ENCODE assay signal across 12 cellular contexts in the genomic region with DNA sequence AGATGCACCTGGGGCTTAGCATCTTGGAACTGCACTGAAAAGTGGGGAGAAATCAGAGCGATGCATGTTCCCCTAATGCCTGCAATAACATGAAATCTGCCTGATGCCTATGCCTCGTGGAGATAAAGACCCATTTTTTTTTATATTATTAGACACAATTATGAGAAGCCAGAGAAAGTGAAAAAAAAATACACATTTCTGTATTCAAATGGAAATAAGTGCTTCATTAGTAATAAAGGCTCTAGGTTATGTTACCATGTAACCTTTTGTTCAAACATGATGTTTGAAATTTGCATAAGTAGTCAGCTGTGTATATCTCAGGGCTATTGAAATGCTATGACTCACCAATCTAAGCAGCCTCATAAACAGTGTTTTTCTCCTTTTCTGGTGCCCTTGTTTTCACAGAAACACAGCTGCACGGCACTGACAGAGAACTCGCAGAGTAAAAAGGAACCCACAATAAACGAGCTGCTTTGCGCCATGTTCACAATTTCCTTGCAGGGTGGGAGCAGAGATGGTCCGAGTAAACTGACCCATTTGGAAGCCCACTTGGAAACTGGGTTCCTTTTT.
DNase-seq lines count a peak whose midpoint lies in the region; ATAC-seq and TF ChIP-seq lines count a peak whose summit lies in the region.
"Had no signal": no experiment of that assay in that cellular context is flagged by ENCODE, and none has a peak within 500 bp of the region (broad histone marks: within the 10 kb centered on the region; RNA-seq: fewer than 3 reads in every experiment).

No MANE protein-coding gene starts in this region.

- TF ChIP-seq POLR2A in transverse colon (IDR thresholded peaks at IDR 0.05), result no peak

- no peak overlapping the region for H3K4me3 Mint-ChIP-seq in activated T-cell treated with anti-CD3 and anti-CD28 coated beads, Interleukin-2, amount 50 U/mL, for 4 hours
- H3K4me3 Mint-ChIP-seq: effector memory CD8-positive, alpha-beta T cell; type B pancreatic cell had no signal

- H3K36me3 ChIP-seq in HUES48 (ENCODE audit: control insufficient read depth, insufficient read depth, low read length) (no peaks in the 10 kb centered on the region), transverse colon (no peaks in the 10 kb centered on the region)

- peak overlapping the region; percentile 3 for H3K27ac ChIP-seq in HUES48 (ENCODE audit: low read depth, low read length)
- H3K27ac ChIP-seq in transverse colon, result peak overlapping the region in 1 of 4 donors; percentile 41

- in situ Hi-C loops in transverse colon (cut with MboI; ENCODE audit: low pct_ligation_motif_present in 1 of 4, low pct_unique_long_range_greater_than_20kb in 1 of 4, low sequenced_read_pairs in 3 of 4), result no loop called here

- no peak for DNase-seq in activated T-cell treated with anti-CD3 and anti-CD28 coated beads, Interleukin-2, amount 50 U/mL, for 4 hours
- DNase-seq in activated T-cell treated with anti-CD3 and anti-CD28 coated beads for 4 hours (no peak), fibroblast of pulmonary artery (ENCODE audit: low read depth) (peak; percentile 49), transverse colon (peak; percentile 15), NOMO-1 treated with DMSO at 0.1 percent for 48 hours (lab: John Stamatoyannopoulos, UW; ENCODE audit: unreplicated experiment) (no peak), SKM-1 treated with dmso at 0.1 percent for 144 hours (lab: John Stamatoyannopoulos, UW; ENCODE audit: unreplicated experiment) (no peak)
- DNase-seq: effector memory CD8-positive, alpha-beta T cell; NCI-H2029 treated with DMSO at 0.1 percent for 48 hours; stimulated activated CD4-positive, alpha-beta T cell treated with anti-CD3 and anti-CD28 coated beads, Interleukin-15, amount 100 ng/mL, for 24 hours had no signal

- TF ChIP-seq CTCF in fibroblast of pulmonary artery (IDR thresholded peaks at IDR 0.05; ENCODE audit: low read length, missing control alignments), result no peak
- no peak for TF ChIP-seq CTCF in transverse colon (IDR thresholded peaks at IDR 0.05)

- H3K9me3 ChIP-seq in HUES48 (ENCODE audit: control insufficient read depth, insufficient read depth, low read length), result no peaks in the 10 kb centered on the region
- H3K9me3 ChIP-seq in transverse colon, result no peaks in the 10 kb centered on the region

- peaks cover 27% of the 10 kb centered on the region for H3K4me1 ChIP-seq in HUES48 (ENCODE audit: control insufficient read depth, insufficient read depth, low read length)
- H3K4me1 ChIP-seq in transverse colon, result no peaks in the 10 kb centered on the region

- 47 to 55% methylated on average over 7 of the region's 7 CpGs for WGBS in transverse colon (ENCODE audit: low coverage in 1 of 2), 2 donors

- H3K4me3 ChIP-seq in HUES48 (ENCODE audit: low read depth, low read length), result no peak overlapping the region
- H3K4me3 ChIP-seq in fibroblast of pulmonary artery (replicated peaks; ENCODE audit: low read depth, low read length), result no peak overlapping the region
- H3K4me3 ChIP-seq in transverse colon, result no peak overlapping the region

- no peak for TF ChIP-seq EP300 in transverse colon (IDR thresholded peaks at IDR 0.05; ENCODE audit: low read depth)

- H3K36me3 Mint-ChIP-seq in activated T-cell treated with anti-CD3 and anti-CD28 coated beads, Interleukin-2, amount 50 U/mL, for 4 hours (ENCODE audit: insufficient read depth), result no peaks in the 10 kb centered on the region
- H3K36me3 Mint-ChIP-seq: type B pancreatic cell had no signal

- ATAC-seq in activated T-cell treated with anti-CD3 and anti-CD28 coated beads, Interleukin-2, amount 50 U/mL, for 4 hours, result peak; percentile 41 to 55
- no peak for ATAC-seq in GM21723 (IDR thresholded peaks at IDR 0.05; ENCODE audit: unreplicated experiment)
- ATAC-seq: effector memory CD8-positive, alpha-beta T cell had no signal

- H3K9me3 Mint-ChIP-seq in activated T-cell treated with anti-CD3 and anti-CD28 coated beads, Interleukin-2, amount 50 U/mL, for 4 hours, result no peaks in the 10 kb centered on the region
- H3K9me3 Mint-ChIP-seq: effector memory CD8-positive, alpha-beta T cell had no signal

- intact Hi-C loops in transverse colon (cut with DNase I; ENCODE audit: low total_unique reads), result no loop called here

- no peak overlapping the region for H3K9ac ChIP-seq in HUES48 (ENCODE audit: low read depth, low read length)

- H3K27me3 ChIP-seq in HUES48 (ENCODE audit: control insufficient read depth, insufficient read depth, low read length) (no peaks in the 10 kb centered on the region), transverse colon (no peaks in the 10 kb centered on the region)

- peaks cover 41% of the 10 kb centered on the region for H3K27me3 Mint-ChIP-seq in activated T-cell treated with anti-CD3 and anti-CD28 coated beads, Interleukin-2, amount 50 U/mL, for 4 hours (ENCODE audit: low read depth)

- H3K4me1 Mint-ChIP-seq in activated T-cell treated with anti-CD3 and anti-CD28 coated beads, Interleukin-2, amount 50 U/mL, for 4 hours (ENCODE audit: low read depth), result no peaks in the 10 kb centered on the region

Comparison
In these comparisons a context has a peak if more than half of its experiments do, and no peak if none do; other contexts are left out.
1. DNase-seq: peak in fibroblast of pulmonary artery (single experiment) and transverse colon (single experiment); none in activated T-cell treated with anti-CD3 and anti-CD28 coated beads, Interleukin-2, amount 50 U/mL, for 4 hours (single experiment), activated T-cell treated with anti-CD3 and anti-CD28 coated beads for 4 hours (single experiment), NOMO-1 treated with DMSO at 0.1 percent for 48 hours (single experiment) and SKM-1 treated with dmso at 0.1 percent for 144 hours (single experiment).